8 cellular contexts compared by ENCODE assay signal in the genomic region with DNA sequence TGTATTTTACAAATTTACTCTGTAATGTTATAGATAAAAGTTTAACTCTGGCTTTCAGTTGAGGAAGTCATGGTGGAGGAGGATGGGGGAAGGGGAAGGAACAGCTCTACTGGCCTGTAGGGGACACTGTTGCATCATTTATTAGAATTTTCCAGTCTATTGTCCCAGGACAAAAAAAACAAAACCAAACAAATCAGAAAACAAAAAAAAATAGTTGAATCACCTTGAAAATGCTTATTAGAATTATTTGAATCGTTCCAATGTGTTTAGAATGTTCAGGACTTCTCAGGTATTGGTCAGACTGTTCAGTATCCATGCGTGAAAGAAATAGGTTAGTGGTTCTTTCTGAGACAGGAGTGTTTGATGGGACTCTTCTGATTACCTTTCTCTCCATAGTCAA.
A peak's percentile ranks its signal among the peaks of the same experiment; 100 is the strongest.
DNase-seq lines count a peak whose midpoint lies in the region; ATAC-seq, FAIRE-seq and TF ChIP-seq lines count a peak whose summit lies in the region.

No MANE protein-coding gene starts in this region.

- no peak overlapping the region for H3K4me2 ChIP-seq in DND-41 (ENCODE audit: insufficient read depth, low read length)

- DNase-seq in DND-41, result peak; percentile 58
- no peak for DNase-seq in WERI-Rb-1
- peak; percentile 11 for DNase-seq in iPS DF 4.7 (ENCODE audit: extremely low read depth, low spot score)
- DNase-seq in urothelium cell line (ENCODE audit: low spot score), result peak; percentile 11
- DNase-seq in stimulated activated CD4-positive, alpha-beta T cell treated with anti-CD3 and anti-CD28 coated beads, Interleukin-15, amount 100 ng/mL, for 24 hours, result no peak
- no peak for DNase-seq in activated CD8-positive, alpha-beta memory T cell treated with anti-CD3 and anti-CD28 coated beads for 24 hours

- H3K4me1 ChIP-seq in DND-41 (ENCODE audit: insufficient read depth, low read length), result peaks cover 61% of the 10 kb centered on the region

- peaks cover 8% of the 10 kb centered on the region; the same call in 1 of the 2 replicates for H3K36me3 ChIP-seq in DND-41 (ENCODE audit: insufficient read depth, low read length)
- H3K36me3 ChIP-seq in WERI-Rb-1, result no peaks in the 10 kb centered on the region

- H3K27ac ChIP-seq in DND-41 (ENCODE audit: low read length) (peak overlapping the region; percentile 92), WERI-Rb-1 (no peak overlapping the region)

- no peak overlapping the region for H2AFZ ChIP-seq in DND-41 (ENCODE audit: low read depth, low read length)

- H4K20me1 ChIP-seq in DND-41 (ENCODE audit: insufficient read depth, low read length), result no peaks in the 10 kb centered on the region

- peak; percentile 68 for ATAC-seq in DND-41 (ENCODE audit: insufficient read depth, low read depth)
- peak; percentile 48 for ATAC-seq in HG02885 (IDR thresholded peaks at IDR 0.05; ENCODE audit: poor library complexity, unreplicated experiment)
- ATAC-seq in GM19452 (IDR thresholded peaks at IDR 0.05; ENCODE audit: unreplicated experiment), result no peak

- TF ChIP-seq CTCF in DND-41 (IDR thresholded peaks at IDR 0.05; ENCODE audit: borderline replicate concordance, extremely low read depth, low read length, poor library complexity, severe bottlenecking) (peak; percentile 99), WERI-Rb-1 (IDR thresholded peaks at IDR 0.05; ENCODE audit: low read depth, low read length) (peak; percentile 73)

- FAIRE-seq in urothelium cell line (lab: Jason Lieb, UNC), result no peak

- peaks cover 14% of the 10 kb centered on the region; the same call in 1 of the 2 replicates for H3K79me2 ChIP-seq in DND-41 (ENCODE audit: insufficient read depth, low read length)

- H3K9me3 ChIP-seq in DND-41 (ENCODE audit: insufficient read depth, low read length, severe bottlenecking), result no peaks in the 10 kb centered on the region
- H3K9me3 ChIP-seq in WERI-Rb-1 (ENCODE audit: severe bottlenecking), result no peaks in the 10 kb centered on the region

- H3K9ac ChIP-seq in DND-41 (ENCODE audit: low read depth, low read length), result peak overlapping the region; percentile 46

- H3K4me3 ChIP-seq in DND-41 (ENCODE audit: low read depth in 1 of 2, low read length in 2 of 2) (no peak overlapping the region), WERI-Rb-1 (ENCODE audit: low read depth, low read length) (no peak overlapping the region)

- H3K27me3 ChIP-seq in DND-41 (ENCODE audit: insufficient read depth, low read length, poor library complexity) (no peaks in the 10 kb centered on the region), WERI-Rb-1 (ENCODE audit: insufficient read depth, low read depth, severe bottlenecking) (no peaks in the 10 kb centered on the region)

Comparison
In these comparisons a context has a peak if more than half of its experiments do, and no peak if none do; other contexts are left out.
1. DNase-seq: peak in DND-41 (single experiment), iPS DF 4.7 (single experiment) and urothelium cell line (single experiment); none in WERI-Rb-1 (single experiment), stimulated activated CD4-positive, alpha-beta T cell treated with anti-CD3 and anti-CD28 coated beads, Interleukin-15, amount 100 ng/mL, for 24 hours (single experiment) and activated CD8-positive, alpha-beta memory T cell treated with anti-CD3 and anti-CD28 coated beads for 24 hours (single experiment).